ENCODE assay signal across 19 cellular contexts in genomic region chr9:126125177-126125576, GRCh38.
A peak's percentile ranks its signal among the peaks of the same experiment; 100 is the strongest.
DNase-seq lines count a peak whose midpoint lies in the region; ATAC-seq and TF ChIP-seq lines count a peak whose summit lies in the region.
"Had no signal": no experiment of that assay in that cellular context is flagged by ENCODE, and none has a peak within 500 bp of the region (broad histone marks: within the 10 kb centered on the region; RNA-seq: fewer than 3 reads in every experiment).

No MANE protein-coding gene starts in this region.

- H2BK15ac ChIP-seq in mesenchymal stem cell (ENCODE audit: low read depth, poor library complexity, severe bottlenecking), result no peak overlapping the region

- intact Hi-C loops in Right ventricle myocardium superior (cut with DNase I) (no loop called here), left cardiac atrium (cut with DNase I) (no loop called here), esophagus muscularis mucosa (cut with DNase I) (no loop called here)

- no peak for TF ChIP-seq CTCF in esophagus muscularis mucosa (IDR thresholded peaks at IDR 0.05)

- no peak overlapping the region for H3K9ac ChIP-seq in mesenchymal stem cell (ENCODE audit: low read length)
- H3K9ac ChIP-seq in subcutaneous abdominal adipose tissue (ENCODE audit: low read length in 5 of 5), result peak overlapping the region in 1 of 5 donors; percentile 41

- H3K4me3 ChIP-seq in esophagus muscularis mucosa, result peak overlapping the region; percentile 10 to 33 (median 32)
- no peak overlapping the region for H3K4me3 ChIP-seq in mesenchymal stem cell (ENCODE audit: insufficient read depth in 1 of 2, low read depth in 1 of 2, low read length in 2 of 2)
- H3K4me3 ChIP-seq in subcutaneous abdominal adipose tissue (ENCODE audit: low read depth in 1 of 5, low read length in 5 of 5), result peak overlapping the region in 3 of 5 donors; percentile 23 to 40 (median 39)
- H3K4me3 ChIP-seq: MG63 had no signal

- no peak overlapping the region for H3K18ac ChIP-seq in mesenchymal stem cell (ENCODE audit: low read depth in 1 of 2, low read length in 2 of 2)

- no peak overlapping the region for H2BK12ac ChIP-seq in mesenchymal stem cell (ENCODE audit: low read length in 2 of 2)

- H3K27ac ChIP-seq in esophagus muscularis mucosa (replicated peaks in 1 of 4), result peak overlapping the region; percentile 5 to 57 (median 46)
- H3K27ac ChIP-seq in mesenchymal stem cell (ENCODE audit: low read length, poor library complexity, severe bottlenecking), result no peak overlapping the region
- H3K27ac ChIP-seq in subcutaneous abdominal adipose tissue (ENCODE audit: low read depth, low read length), result no peak overlapping the region
- H3K27ac ChIP-seq: epithelial cell of prostate, VCaP had no signal

- no peak for TF ChIP-seq POLR2A in esophagus muscularis mucosa (IDR thresholded peaks at IDR 0.05; ENCODE audit: low read depth)

- no peak overlapping the region for H3K4ac ChIP-seq in mesenchymal stem cell (ENCODE audit: low read depth in 1 of 2, low read length in 2 of 2)

- H4K91ac ChIP-seq in mesenchymal stem cell (ENCODE audit: low read length), result no peak overlapping the region

- H3K23ac ChIP-seq in mesenchymal stem cell (ENCODE audit: low read length in 2 of 2), result no peak overlapping the region

- no peaks in the 10 kb centered on the region for H3K79me1 ChIP-seq in mesenchymal stem cell (replicated peaks; ENCODE audit: low read length, poor library complexity, severe bottlenecking)

- no peak overlapping the region for H3K14ac ChIP-seq in mesenchymal stem cell (ENCODE audit: low read length in 2 of 2)

- peak; percentile 62 for ATAC-seq in Right ventricle myocardium superior (ENCODE audit: poor library complexity)
- no peak for ATAC-seq in left cardiac atrium
- ATAC-seq: naive thymus-derived CD8-positive, alpha-beta T cell had no signal

- no peak for TF ChIP-seq EP300 in esophagus muscularis mucosa (IDR thresholded peaks at IDR 0.05)

- no peaks in the 10 kb centered on the region for H3K9me3 ChIP-seq in esophagus muscularis mucosa
- peaks cover 8% of the 10 kb centered on the region for H3K9me3 ChIP-seq in mesenchymal stem cell (ENCODE audit: control insufficient read depth, low read length)
- H3K9me3 ChIP-seq in subcutaneous abdominal adipose tissue (ENCODE audit: control insufficient read depth in 5 of 5, low read length in 5 of 5), result peaks cover 0 to 6% (median 0%) of the 10 kb centered on the region in 5 donors
- H3K9me3 ChIP-seq: BE2C, MG63 had no signal

- H3K27me3 ChIP-seq in esophagus muscularis mucosa (peaks cover 0 to 3% (median 0%) of the 10 kb centered on the region in 4 donors), mesenchymal stem cell (ENCODE audit: control insufficient read depth in 1 of 2, insufficient read depth in 1 of 2, low read length in 2 of 2) (peaks cover 48 to 63% of the 10 kb centered on the region in 2 experiments), subcutaneous abdominal adipose tissue (ENCODE audit: control insufficient read depth in 5 of 5, insufficient read depth in 4 of 5, low read length in 5 of 5) (peaks cover 0 to 21% (median 6%) of the 10 kb centered on the region in 5 donors)
- H3K27me3 ChIP-seq: BE2C had no signal

- H3K36me3 ChIP-seq in esophagus muscularis mucosa (no peaks in the 10 kb centered on the region), mesenchymal stem cell (ENCODE audit: control insufficient read depth in 1 of 2, insufficient read depth in 2 of 2, low read depth in 1 of 2, low read length in 2 of 2) (no peaks in the 10 kb centered on the region), subcutaneous abdominal adipose tissue (ENCODE audit: control insufficient read depth in 5 of 5, insufficient read depth in 5 of 5, low read length in 5 of 5) (no peaks in the 10 kb centered on the region)
- H3K36me3 ChIP-seq: BE2C, MG63 had no signal

- no peak overlapping the region for H4K8ac ChIP-seq in mesenchymal stem cell (ENCODE audit: low read length)

- DNase-seq in Right ventricle myocardium superior, result no peak
- no peak for DNase-seq in left cardiac atrium
- no peak for DNase-seq in esophagus muscularis mucosa (ENCODE audit: extremely low spot score)
- DNase-seq in mesenchymal stem cell, result peak; percentile 17
- no peak for DNase-seq in activated CD8-positive, alpha-beta memory T cell treated with anti-CD3 and anti-CD28 coated beads for 24 hours
- DNase-seq in T-helper 1 cell, result no peak
- DNase-seq in 8988T, result no peak
- DNase-seq: cerebellar nuclear complex; GF-D8; islet precursor cell; KBM-7; MG63; naive thymus-derived CD8-positive, alpha-beta T cell; NCI-H774; stimulated activated CD4-positive, alpha-beta T cell treated with anti-CD3 and anti-CD28 coated beads, Interleukin-15, amount 100 ng/mL, for 24 hours had no signal

- H2AFZ ChIP-seq in mesenchymal stem cell (ENCODE audit: low read depth, low read length), result no peak overlapping the region

- H2AK5ac ChIP-seq in mesenchymal stem cell (ENCODE audit: low read length, severe bottlenecking), result no peak overlapping the region

- no peak overlapping the region for H2BK120ac ChIP-seq in mesenchymal stem cell (ENCODE audit: low read depth, low read length)

- no peak overlapping the region for H3K4me2 ChIP-seq in mesenchymal stem cell (ENCODE audit: low read length, poor library complexity, severe bottlenecking)

- 38% methylated on average over 8 of the region's 8 CpGs for WGBS in esophagus muscularis mucosa
- WGBS in mesenchymal stem cell, result 53% methylated on average over 5 of the region's 8 CpGs

- H3K4me1 ChIP-seq in esophagus muscularis mucosa, result peaks cover 9 to 35% (median 27%) of the 10 kb centered on the region in 4 donors
- H3K4me1 ChIP-seq in mesenchymal stem cell (ENCODE audit: control insufficient read depth, insufficient read depth, low read depth, low read length), result no peaks in the 10 kb centered on the region
- H3K4me1 ChIP-seq in subcutaneous abdominal adipose tissue (ENCODE audit: control insufficient read depth in 5 of 5, insufficient read depth in 5 of 5, low read length in 5 of 5), result peaks cover 0 to 12% (median 8%) of the 10 kb centered on the region in 5 donors

- H2BK5ac ChIP-seq in mesenchymal stem cell (ENCODE audit: low read depth, low read length, poor library complexity, severe bottlenecking), result no peak overlapping the region

Comparison
In these comparisons a context has a peak if more than half of its experiments do, and no peak if none do; other contexts are left out.
1. H3K27ac ChIP-seq: peak in esophagus muscularis mucosa (4 of 4); none in mesenchymal stem cell (single experiment) and subcutaneous abdominal adipose tissue (single experiment).
2. H3K4me3 ChIP-seq: peak in esophagus muscularis mucosa (4 of 4) and subcutaneous abdominal adipose tissue (3 of 5); none in mesenchymal stem cell (0 of 2).